ENCODE assay signal across 8 cellular contexts in the genomic region with DNA sequence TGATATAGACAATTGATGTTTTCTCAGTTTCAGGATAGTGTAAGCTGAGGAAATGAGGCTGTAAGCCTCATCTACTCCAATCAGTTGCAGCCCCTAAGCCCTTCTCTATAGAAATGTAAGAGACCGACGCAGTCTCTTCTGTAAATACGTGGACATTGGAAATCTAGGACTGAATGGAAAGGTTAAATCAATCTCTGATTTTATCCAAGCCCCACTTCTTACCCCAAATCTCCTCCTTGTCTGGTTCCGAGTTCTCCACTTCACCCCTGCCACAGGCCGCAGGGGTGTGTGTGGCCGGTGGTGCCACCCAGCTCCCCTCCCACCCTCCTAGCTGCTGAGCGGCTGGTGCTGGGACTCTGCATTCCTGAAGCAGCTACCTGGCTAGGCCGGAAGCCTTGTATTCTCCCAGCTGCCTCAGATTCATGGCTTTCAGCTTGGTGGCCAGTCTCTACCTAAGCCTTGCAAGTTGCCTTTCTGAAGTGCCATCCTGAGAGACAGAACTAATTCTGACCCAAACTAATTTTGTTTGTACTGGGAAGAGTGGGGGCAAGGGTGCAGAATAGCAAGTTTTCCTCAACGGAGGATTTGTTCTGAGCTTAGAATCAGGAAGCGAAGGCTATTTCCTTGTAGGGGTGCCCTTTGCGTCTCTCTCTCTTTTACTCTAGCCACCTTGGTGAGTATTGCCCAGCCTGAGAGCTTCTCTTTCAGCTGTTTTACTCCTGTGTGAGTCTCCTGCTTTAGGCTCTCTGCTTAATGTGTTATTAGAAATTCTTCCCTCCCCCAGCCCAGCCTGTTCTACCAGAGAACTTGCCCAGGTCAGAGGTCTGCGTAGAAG. TPM values are rescaled to one million over a fixed set of nuclear protein-coding genes. Genes with fewer than 3 reads are reported as not detected.
DNase-seq lines count a peak whose midpoint lies in the region; ATAC-seq, FAIRE-seq and TF ChIP-seq lines count a peak whose summit lies in the region.

No MANE protein-coding gene starts in this region.

- H3K4me3 Mint-ChIP-seq in astrocyte (ENCODE audit: unreplicated experiment), result peak overlapping the region; percentile 92

- H3K27me3 ChIP-seq in astrocyte (ENCODE audit: insufficient read depth, low read length), result no peaks in the 10 kb centered on the region
- H3K27me3 ChIP-seq in spleen (replicated peaks in 1 of 7), result no peaks in the 10 kb centered on the region

- H2AFZ ChIP-seq in astrocyte (ENCODE audit: low read depth, low read length), result peak overlapping the region; percentile 61

- ATAC-seq in GM18502 (IDR thresholded peaks at IDR 0.05; ENCODE audit: poor library complexity, unreplicated experiment), result peak; percentile 19
- peak; percentile 34 for ATAC-seq in HG03066 (IDR thresholded peaks at IDR 0.05; ENCODE audit: low read depth, unreplicated experiment)

- H3K79me2 ChIP-seq in astrocyte (ENCODE audit: insufficient read depth, low read length), result no peaks in the 10 kb centered on the region

- peaks cover 6% of the 10 kb centered on the region for H3K4me1 Mint-ChIP-seq in astrocyte (ENCODE audit: low read depth, unreplicated experiment)

- H3K4me1 ChIP-seq in astrocyte (ENCODE audit: insufficient read depth, low read length), result peaks cover 17% of the 10 kb centered on the region
- peaks cover 5 to 26% (median 23%) of the 10 kb centered on the region in 6 donors for H3K4me1 ChIP-seq in spleen

- H4K20me1 ChIP-seq in astrocyte (ENCODE audit: insufficient read depth, low read length), result no peaks in the 10 kb centered on the region

- H3K4me3 ChIP-seq in astrocyte (ENCODE audit: insufficient read depth, low read depth, low read length), result peak overlapping the region; percentile 67
- peak overlapping the region; percentile 54 to 86 (median 64) for H3K4me3 ChIP-seq in spleen

- 22 to 34% (median 31%) methylated on average over 12 of the region's 12 CpGs for WGBS in spleen, 5 donors

- no peaks in the 10 kb centered on the region for H3K9me3 Mint-ChIP-seq in astrocyte (ENCODE audit: unreplicated experiment)

- intact Hi-C loops in spleen (cut with DNase I; ENCODE audit: low total_unique reads), result no loop called here

- H3K27ac ChIP-seq in astrocyte (ENCODE audit: low read depth, low read length) (no peak overlapping the region), spleen (peak overlapping the region in 6 of 8 donors; percentile 39 to 72 (median 62))

- TF ChIP-seq CTCF in astrocyte (IDR thresholded peaks at IDR 0.05; ENCODE audit: insufficient read depth, low read depth, low read length) (no peak), spleen (IDR thresholded peaks at IDR 0.05 in 8 of 11, conservative IDR thresholded peaks at IDR 0.05 in 3 of 11) (no peak)

- no peak for TF ChIP-seq POLR2A in spleen (IDR thresholded peaks at IDR 0.05)

- H3K9ac ChIP-seq in astrocyte (ENCODE audit: low read length), result peak overlapping the region; percentile 57

- no peak for FAIRE-seq in astrocyte (lab: Jason Lieb, UNC)

- H3K4me2 ChIP-seq in astrocyte (ENCODE audit: low read length), result peak overlapping the region; percentile 86

- H3K9me3 ChIP-seq in astrocyte (ENCODE audit: insufficient read depth, low read depth, low read length) (no peaks in the 10 kb centered on the region), spleen (no peaks in the 10 kb centered on the region)

- peak overlapping the region; percentile 15 for H3K27ac Mint-ChIP-seq in astrocyte (ENCODE audit: unreplicated experiment)

- H3K27me3 Mint-ChIP-seq in astrocyte (ENCODE audit: low read depth, unreplicated experiment), result no peaks in the 10 kb centered on the region

- H3K36me3 Mint-ChIP-seq in astrocyte (ENCODE audit: low read depth, unreplicated experiment), result peaks cover 20% of the 10 kb centered on the region

- H3K36me3 ChIP-seq in astrocyte (ENCODE audit: insufficient read depth, low read length) (no peaks in the 10 kb centered on the region), spleen (peaks cover 0 to 38% (median 23%) of the 10 kb centered on the region in 6 donors)

- DNase-seq in astrocyte (ENCODE audit: low read depth) (no peak), iPS-NIHi7 (ENCODE audit: extremely low spot score) (peak; percentile 65), spleen (peak; percentile 79), NCI-H128 (lab: John Stamatoyannopoulos, UW; ENCODE audit: unreplicated experiment) (no peak), NCI-H510A treated with DMSO at 0.1 percent for 48 hours (lab: John Stamatoyannopoulos, UW) (no peak), A172 (ENCODE audit: low spot score) (no peak)

RNA-seq across cellular contexts. Expression of gene VWA5A, which starts 0.7 kb away (rescaled TPM):
- 8.6 and 8.7 TPM in 2 replicates for total RNA-seq in astrocyte
- total RNA-seq in spleen, result 10 to 100 TPM; 11.4 to 15.4 (median 11.8) TPM
- 1 to 10 TPM; 6.7 to 8.2 (median 6.7) TPM for polyA plus RNA-seq in spleen
- 1.1 and 2.1 TPM in 2 replicates for total RNA-seq in A172 (2014; rRNA removed; shearing (Covaris generic))

Comparison
In these comparisons a context has a peak if more than half of its experiments do, and no peak if none do; other contexts are left out.
1. DNase-seq: peak in iPS-NIHi7 (single experiment) and spleen (single experiment); none in astrocyte (single experiment), NCI-H128 (single experiment), NCI-H510A treated with DMSO at 0.1 percent for 48 hours (single experiment) and A172 (single experiment).